Comparison of ENCODE assay signal across 22 cellular contexts in genomic region chr12:126482238-126482889, GRCh38.
DNase-seq lines count a peak whose midpoint lies in the region; ATAC-seq, FAIRE-seq and TF ChIP-seq lines count a peak whose summit lies in the region.
"Had no signal": no experiment of that assay in that cellular context is flagged by ENCODE, and none has a peak within 500 bp of the region (broad histone marks: within the 10 kb centered on the region; RNA-seq: fewer than 3 reads in every experiment).

No MANE protein-coding gene starts in this region.

- TF ChIP-seq POLR2A in breast epithelium (IDR thresholded peaks at IDR 0.05) (no peak), vagina (IDR thresholded peaks at IDR 0.05) (no peak)

- POLR2A ChIA-PET in MCF 10A (lab: Yijun Ruan, JAX) = interaction anchor here (1.3 to 1.7 kb wide), 2 partner anchors 11 to 12 kb away, joined by 4 to 5 read pairs; no protein-coding TSS in a partner anchor

- no peaks in the 10 kb centered on the region for H3K79me2 ChIP-seq in neural progenitor cell (ENCODE audit: low read depth)

- H3K36me3 ChIP-seq in breast epithelium (no peaks in the 10 kb centered on the region), neural progenitor cell (no peaks in the 10 kb centered on the region), vagina (no peaks in the 10 kb centered on the region)
- H3K36me3 ChIP-seq: SJCRH30 had no signal

- H3K36me3 Mint-ChIP-seq in MCF 10A (ENCODE audit: insufficient read depth, unreplicated experiment) (no peaks in the 10 kb centered on the region), neural progenitor cell (no peaks in the 10 kb centered on the region)
- no peaks in the 10 kb centered on the region for H3K36me3 Mint-ChIP-seq in activated CD8-positive, alpha-beta memory T cell treated with anti-CD3 and anti-CD28 coated beads, Interleukin-2, amount 10 ng/mL, durations not matched to agents 7 days and 5 days
- H3K36me3 Mint-ChIP-seq: CD8-positive, alpha-beta memory T cell had no signal

- BruUV-seq in MCF 10A (replicated peaks; lab: Mats Ljungman, UMichigan) = no TSS peak

- intact Hi-C loops in MCF 10A (cut with micrococcal nuclease) = no loop called here
- intact Hi-C loops in breast epithelium (cut with DNase I; ENCODE audit: low total_unique reads) = no loop called here
- intact Hi-C loops in vagina (cut with DNase I) = no loop called here

- no peaks in the 10 kb centered on the region for H3K27me3 Mint-ChIP-seq in MCF 10A (ENCODE audit: insufficient read depth, unreplicated experiment)
- H3K27me3 Mint-ChIP-seq in neural progenitor cell (ENCODE audit: insufficient read depth, low read depth) = peaks cover 5% of the 10 kb centered on the region
- no peaks in the 10 kb centered on the region for H3K27me3 Mint-ChIP-seq in activated CD8-positive, alpha-beta memory T cell treated with anti-CD3 and anti-CD28 coated beads, Interleukin-2, amount 10 ng/mL, durations not matched to agents 7 days and 5 days
- H3K27me3 Mint-ChIP-seq: CD8-positive, alpha-beta memory T cell had no signal

- H3K27ac Mint-ChIP-seq in MCF 10A (ENCODE audit: low read depth, unreplicated experiment) (peak overlapping the region; percentile 33), neural progenitor cell (peak overlapping the region; percentile 30)
- no peak overlapping the region for H3K27ac Mint-ChIP-seq in activated CD8-positive, alpha-beta memory T cell treated with anti-CD3 and anti-CD28 coated beads, Interleukin-2, amount 10 ng/mL, durations not matched to agents 7 days and 5 days
- H3K27ac Mint-ChIP-seq: CD8-positive, alpha-beta memory T cell had no signal

- H3K4me1 Mint-ChIP-seq in MCF 10A (ENCODE audit: insufficient read depth, unreplicated experiment) (peaks cover 18% of the 10 kb centered on the region), neural progenitor cell (peaks cover 19% of the 10 kb centered on the region)
- H3K4me1 Mint-ChIP-seq in activated CD8-positive, alpha-beta memory T cell treated with anti-CD3 and anti-CD28 coated beads, Interleukin-2, amount 10 ng/mL, durations not matched to agents 7 days and 5 days = no peaks in the 10 kb centered on the region
- H3K4me1 Mint-ChIP-seq: CD8-positive, alpha-beta memory T cell had no signal

- no peaks in the 10 kb centered on the region for H3K9me3 ChIP-seq in breast epithelium
- H3K9me3 ChIP-seq in neural progenitor cell (ENCODE audit: low read depth) = no peaks in the 10 kb centered on the region
- no peaks in the 10 kb centered on the region for H3K9me3 ChIP-seq in vagina
- H3K9me3 ChIP-seq: SJCRH30 had no signal

- TF ChIP-seq CTCF in MCF 10A (IDR thresholded peaks at IDR 0.05; ENCODE audit: unreplicated experiment) = no peak
- no peak for TF ChIP-seq CTCF in breast epithelium (IDR thresholded peaks at IDR 0.05)
- TF ChIP-seq CTCF in neural progenitor cell (IDR thresholded peaks at IDR 0.05) = no peak
- TF ChIP-seq CTCF in vagina (IDR thresholded peaks at IDR 0.05) = no peak

- no peak overlapping the region for H3K4me2 ChIP-seq in neural progenitor cell

- H3K9me3 Mint-ChIP-seq in MCF 10A (ENCODE audit: unreplicated experiment) = no peaks in the 10 kb centered on the region
- peaks cover 2% of the 10 kb centered on the region for H3K9me3 Mint-ChIP-seq in neural progenitor cell
- peaks cover 6% of the 10 kb centered on the region for H3K9me3 Mint-ChIP-seq in activated CD8-positive, alpha-beta memory T cell treated with anti-CD3 and anti-CD28 coated beads, Interleukin-2, amount 10 ng/mL, durations not matched to agents 7 days and 5 days (ENCODE audit: low read depth)

- CTCF ChIA-PET in MCF 10A (lab: Yijun Ruan, JAX) = interaction anchor here (0.5 kb wide), 1 partner anchor 93 kb away, joined by 3 read pairs; no protein-coding TSS in a partner anchor
- CTCF ChIA-PET in activated CD8-positive, alpha-beta memory T cell treated with anti-CD3 and anti-CD28 coated beads, Interleukin-2, amount 10 ng/mL, durations not matched to agents 7 days and 5 days (lab: Charles Lee) = no interaction called here

- H3K27me3 ChIP-seq in breast epithelium (no peaks in the 10 kb centered on the region), neural progenitor cell (no peaks in the 10 kb centered on the region), vagina (no peaks in the 10 kb centered on the region)
- H3K27me3 ChIP-seq: SJCRH30 had no signal

- H3K27ac ChIP-seq in breast epithelium (peak overlapping the region in 1 of 2 donors; percentile 34), angular gyrus (ENCODE audit: low read depth, low read length) (peak overlapping the region; percentile 48), neural progenitor cell (no peak overlapping the region), vagina (peak overlapping the region; percentile 30)
- H3K27ac ChIP-seq: 22Rv1, C4-2B, SJCRH30 had no signal

- H3F3A ChIP-seq in neural progenitor cell (ENCODE audit: low read depth) = peaks cover 7% of the 10 kb centered on the region

- ATAC-seq in activated CD8-positive, alpha-beta memory T cell treated with anti-CD3 and anti-CD28 coated beads, Interleukin-2, amount 10 ng/mL, durations not matched to agents 7 days and 5 days = no peak
- no peak for ATAC-seq in HG02610 (IDR thresholded peaks at IDR 0.05; ENCODE audit: unreplicated experiment)

- H4K20me1 ChIP-seq in neural progenitor cell (ENCODE audit: low read depth) = no peaks in the 10 kb centered on the region

- H3K4me3 Mint-ChIP-seq in MCF 10A (ENCODE audit: unreplicated experiment) = peak overlapping the region; percentile 12
- H3K4me3 Mint-ChIP-seq in neural progenitor cell = no peak overlapping the region
- H3K4me3 Mint-ChIP-seq in activated CD8-positive, alpha-beta memory T cell treated with anti-CD3 and anti-CD28 coated beads, Interleukin-2, amount 10 ng/mL, durations not matched to agents 7 days and 5 days = no peak overlapping the region
- H3K4me3 Mint-ChIP-seq: CD8-positive, alpha-beta memory T cell had no signal

- no peak for FAIRE-seq in urothelium cell line (lab: Jason Lieb, UNC)
- FAIRE-seq: G401.6, GM18507 had no signal

- H3K9ac ChIP-seq in neural progenitor cell = no peak overlapping the region

- H3K4me3 ChIP-seq in breast epithelium (no peak overlapping the region), neural progenitor cell (no peak overlapping the region), vagina (no peak overlapping the region)
- H3K4me3 ChIP-seq: SJCRH30 had no signal

- H3K4me1 ChIP-seq in breast epithelium (no peaks in the 10 kb centered on the region), neural progenitor cell (peaks cover 5% of the 10 kb centered on the region), vagina (peaks cover 5% of the 10 kb centered on the region)
- H3K4me1 ChIP-seq: SJCRH30 had no signal

- DNase-seq in MCF 10A (ENCODE audit: unreplicated experiment) (no peak), breast epithelium (ENCODE audit: low spot score in 2 of 2) (no peak), neural progenitor cell (ENCODE audit: low spot score) (no peak), vagina (ENCODE audit: extremely low spot score in 2 of 2) (no peak), urothelium cell line (ENCODE audit: low spot score) (no peak)
- no peak for DNase-seq in activated CD8-positive, alpha-beta memory T cell treated with anti-CD3 and anti-CD28 coated beads, Interleukin-2, amount 10 ng/mL, durations not matched to agents 7 days and 5 days
- DNase-seq: AML-193; CD8-positive, alpha-beta memory T cell; KBM-7; NCI-H1092; NCI-H1436; NCI-H2029; NCI-H226; NCI-H748 treated with DMSO at 0.1 percent for 48 hours; SJCRH30; SW 1271 had no signal

- H2AFZ ChIP-seq in neural progenitor cell (replicated peaks) = no peak overlapping the region
